1 cellular context compared by ENCODE assay signal in the genomic region with DNA sequence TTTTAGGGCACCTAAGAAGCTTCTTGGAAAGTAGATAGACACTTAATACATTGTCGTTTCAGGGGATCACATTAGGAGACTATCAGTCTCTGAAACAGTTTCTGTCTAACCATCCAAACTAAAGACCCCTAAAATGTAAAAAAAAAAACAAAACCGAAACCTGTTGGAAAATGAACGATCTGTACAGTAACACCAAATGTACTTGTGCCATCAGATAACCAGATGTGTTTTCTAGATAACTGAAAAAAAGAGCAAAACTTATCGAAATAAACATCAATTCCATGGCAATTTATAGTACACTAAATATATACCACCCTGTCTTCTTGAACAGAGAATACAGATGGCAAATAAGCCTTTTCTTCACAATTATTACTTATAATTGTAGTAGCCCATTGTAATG.
TF ChIP-seq lines count a peak whose summit lies in the region.

No MANE protein-coding gene starts in this region.

TF ChIP-seq in HEK293, 187 proteins besides CTCF, POLR2A, EP300 and RAD21 (continued from another document):
- TF ChIP-seq ZNF629 (tag by site-specific recombination; IDR thresholded peaks at IDR 0.05): no peak
- no peak for TF ChIP-seq YY2 (tag by site-specific recombination; IDR thresholded peaks at IDR 0.05)
- TF ChIP-seq HOXD13 (CRISPR knock-in tag; IDR thresholded peaks at IDR 0.05; ENCODE audit: borderline replicate concordance): no peak
- TF ChIP-seq ZNF157 (tag by site-specific recombination; IDR thresholded peaks at IDR 0.05): no peak
- TF ChIP-seq MEIS1 (CRISPR knock-in tag; IDR thresholded peaks at IDR 0.05; ENCODE audit: borderline replicate concordance): no peak
- TF ChIP-seq RBAK (tag by site-specific recombination; IDR thresholded peaks at IDR 0.05): no peak
- no peak for TF ChIP-seq ZNF785 (tag by site-specific recombination; IDR thresholded peaks at IDR 0.05)
- TF ChIP-seq ZNF549 (tag by site-specific recombination; IDR thresholded peaks at IDR 0.05): no peak
- no peak for TF ChIP-seq ZNF335 (tag by site-specific recombination; conservative IDR thresholded peaks at IDR 0.05)
- no peak for TF ChIP-seq ZNF211 (tag by site-specific recombination; IDR thresholded peaks at IDR 0.05; ENCODE audit: low read depth)
- TF ChIP-seq ZNF701 (tag by site-specific recombination; IDR thresholded peaks at IDR 0.05): no peak
